ENCODE assay signal across 1 cellular context in genomic region chr1:6026095-6026809, GRCh38.
TF ChIP-seq lines count a peak whose summit lies in the region.

No MANE protein-coding gene starts in this region.

TF ChIP-seq in HepG2, 621 proteins besides CTCF, POLR2A, EP300 and RAD21 (continued from another document and continues in another):
- TF ChIP-seq GMEB1 (CRISPR knock-in tag; IDR thresholded peaks at IDR 0.05; ENCODE audit: borderline replicate concordance): no peak
- TF ChIP-seq IRX3 (CRISPR knock-in tag; IDR thresholded peaks at IDR 0.05; ENCODE audit: borderline replicate concordance, low read depth): no peak
- TF ChIP-seq ZNF777 (CRISPR knock-in tag; IDR thresholded peaks at IDR 0.05): peak; percentile 67
- no peak for TF ChIP-seq NFIC (IDR thresholded peaks at IDR 0.05; ENCODE audit: low read length)
- TF ChIP-seq IKZF5 (CRISPR knock-in tag; IDR thresholded peaks at IDR 0.05): no peak; the same call in 1 of the 2 replicates
- peak; percentile 64 for TF ChIP-seq ZNF143 (CRISPR knock-in tag; IDR thresholded peaks at IDR 0.05)
- no peak for TF ChIP-seq FOXK2 (IDR thresholded peaks at IDR 0.05)
- no peak for TF ChIP-seq ZNF34 (CRISPR knock-in tag; IDR thresholded peaks at IDR 0.05; ENCODE audit: borderline replicate concordance)
- TF ChIP-seq SRY (CRISPR knock-in tag; IDR thresholded peaks at IDR 0.05): 0 out of 2 replicates have a peak, but pooled peaks have one; percentile 41
- no peak for TF ChIP-seq HDAC6 (IDR thresholded peaks at IDR 0.05; ENCODE audit: low read depth, low read length)
- TF ChIP-seq RXRB (CRISPR knock-in tag; IDR thresholded peaks at IDR 0.05; ENCODE audit: borderline replicate concordance): no peak; the same call in 1 of the 2 replicates
- no peak for TF ChIP-seq ZNF546 (CRISPR knock-in tag; conservative IDR thresholded peaks at IDR 0.05)
- peak; percentile 84 for TF ChIP-seq HDAC1 (CRISPR knock-in tag; IDR thresholded peaks at IDR 0.05)
- no peak for TF ChIP-seq ZXDC (CRISPR knock-in tag; IDR thresholded peaks at IDR 0.05)
- peak; percentile 74 for TF ChIP-seq MXD4 (CRISPR knock-in tag; IDR thresholded peaks at IDR 0.05)
- TF ChIP-seq BORCS8-MEF2B (CRISPR knock-in tag; IDR thresholded peaks at IDR 0.05): peak; percentile 64
- peak; percentile 63; the same call in 1 of the 2 replicates for TF ChIP-seq HOXA5 (CRISPR knock-in tag; IDR thresholded peaks at IDR 0.05)
- no peak for TF ChIP-seq FIP1L1 (IDR thresholded peaks at IDR 0.05; ENCODE audit: borderline replicate concordance, insufficient read depth, low read depth, low read length)
- TF ChIP-seq SOX5 (CRISPR knock-in tag; IDR thresholded peaks at IDR 0.05; ENCODE audit: borderline replicate concordance): peak; percentile 58; the same call in 1 of the 2 replicates
- no peak for TF ChIP-seq TERF1 (CRISPR knock-in tag; IDR thresholded peaks at IDR 0.05)
- 0 out of 2 replicates have a peak, but pooled peaks have one; percentile 79 for TF ChIP-seq KLF12 (CRISPR knock-in tag; IDR thresholded peaks at IDR 0.05; ENCODE audit: borderline replicate concordance)
- 0 out of 2 replicates have a peak, but pooled peaks have one; percentile 59 for TF ChIP-seq ZNF503 (CRISPR knock-in tag; IDR thresholded peaks at IDR 0.05)
- no peak for TF ChIP-seq HNRNPLL (IDR thresholded peaks at IDR 0.05; ENCODE audit: low read depth, low read length, poor library complexity, severe bottlenecking)
- no peak for TF ChIP-seq ZNF629 (CRISPR knock-in tag; conservative IDR thresholded peaks at IDR 0.05)
- no peak for TF ChIP-seq ATF6 (CRISPR knock-in tag; conservative IDR thresholded peaks at IDR 0.05)
- TF ChIP-seq ZSCAN30 (CRISPR knock-in tag; IDR thresholded peaks at IDR 0.05): peak; percentile 69; the same call in 1 of the 2 replicates
- no peak for TF ChIP-seq MZF1 (CRISPR knock-in tag; IDR thresholded peaks at IDR 0.05; ENCODE audit: borderline replicate concordance)
- TF ChIP-seq HOXA3 (CRISPR knock-in tag; IDR thresholded peaks at IDR 0.05): peak; percentile 78
- TF ChIP-seq UBTF (CRISPR knock-in tag; IDR thresholded peaks at IDR 0.05): peak; percentile 54; the same call in 1 of the 2 replicates
- no peak for TF ChIP-seq HOXA9 (CRISPR knock-in tag; IDR thresholded peaks at IDR 0.05; ENCODE audit: borderline replicate concordance)
- no peak for TF ChIP-seq KLF15 (CRISPR knock-in tag; IDR thresholded peaks at IDR 0.05; ENCODE audit: borderline replicate concordance)
- TF ChIP-seq SIX1 (CRISPR knock-in tag; IDR thresholded peaks at IDR 0.05; ENCODE audit: borderline replicate concordance): no peak
- no peak for TF ChIP-seq ZNF670 (CRISPR knock-in tag; IDR thresholded peaks at IDR 0.05; ENCODE audit: borderline replicate concordance)
- 0 out of 2 replicates have a peak, but pooled peaks have one; percentile 25 for TF ChIP-seq DMAP1 (CRISPR knock-in tag; IDR thresholded peaks at IDR 0.05)
- no peak for TF ChIP-seq ZHX2 (IDR thresholded peaks at IDR 0.05; ENCODE audit: low read depth)
- TF ChIP-seq ZHX2 (CRISPR knock-in tag; IDR thresholded peaks at IDR 0.05; ENCODE audit: borderline replicate concordance): no peak; the same call in 1 of the 2 replicates
- TF ChIP-seq ZNF180 (CRISPR knock-in tag; IDR thresholded peaks at IDR 0.05; ENCODE audit: borderline replicate concordance, low read depth): peak; percentile 43; the same call in 1 of the 2 replicates
- no peak for TF ChIP-seq ZNF136 (CRISPR knock-in tag; IDR thresholded peaks at IDR 0.05; ENCODE audit: low read depth)
- TF ChIP-seq ARNTL (CRISPR knock-in tag; IDR thresholded peaks at IDR 0.05): peak; percentile 89
- TF ChIP-seq TCF7L2 (IDR thresholded peaks at IDR 0.05; ENCODE audit: low read depth, low read length): no peak
- TF ChIP-seq ZNF451 (CRISPR knock-in tag; IDR thresholded peaks at IDR 0.05): peak; percentile 93
- TF ChIP-seq JUN (CRISPR knock-in tag; IDR thresholded peaks at IDR 0.05): no peak
- no peak for TF ChIP-seq CAMTA2 (CRISPR knock-in tag; IDR thresholded peaks at IDR 0.05; ENCODE audit: borderline replicate concordance)
- peak; percentile 68; the same call in 1 of the 2 replicates for TF ChIP-seq DRAP1 (CRISPR knock-in tag; IDR thresholded peaks at IDR 0.05)
- TF ChIP-seq ZNF556 (CRISPR knock-in tag; IDR thresholded peaks at IDR 0.05; ENCODE audit: borderline replicate concordance): 0 out of 2 replicates have a peak, but pooled peaks have one; percentile 36
